ENCODE assay signal across 8 cellular contexts in genomic region chr17:21713631-21714030, GRCh38. TPM values are rescaled to one million over a fixed set of nuclear protein-coding genes. Genes with fewer than 3 reads are reported as not detected.
"Had no signal": no experiment of that assay in that cellular context is flagged by ENCODE, and none has a peak within 500 bp of the region (broad histone marks: within the 10 kb centered on the region; RNA-seq: fewer than 3 reads in every experiment).

No MANE protein-coding gene starts in this region.

RNA-seq across cellular contexts. Expression of gene KCNJ18, which starts 21.3 kb away (rescaled TPM):
- total RNA-seq: LHCN-M2, MCF 10A, NCI-H460, OCI-LY7, PC-9, RPMI7951, SJCRH30, SK-MEL-5 had no signal
